In the genomic region with DNA sequence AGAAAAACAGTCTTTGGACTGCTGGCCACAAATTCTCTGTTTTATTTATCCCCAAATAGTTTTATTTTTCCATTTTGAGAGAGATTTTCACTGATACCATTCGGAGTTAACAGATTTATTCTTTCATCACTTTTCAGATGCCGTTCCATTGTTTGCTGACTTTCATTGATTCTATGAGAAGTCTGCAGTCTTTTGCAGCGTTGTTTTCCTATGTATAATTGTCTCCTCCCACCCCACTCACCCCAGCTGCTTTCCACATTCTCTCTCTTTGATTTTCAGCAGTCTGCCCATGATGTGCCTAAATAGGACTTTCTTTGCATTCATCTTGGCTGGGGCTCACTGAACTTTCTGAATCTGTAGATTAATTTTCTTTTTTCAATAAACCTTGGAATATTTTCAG, we compare ENCODE assay signal across 20 cellular contexts.
"Had no signal": no experiment of that assay in that cellular context is flagged by ENCODE, and none has a peak within 500 bp of the region (broad histone marks: within the 10 kb centered on the region; RNA-seq: fewer than 3 reads in every experiment).

No MANE protein-coding gene starts in this region.

- H3K27ac ChIP-seq: brain microvascular endothelial cell, foreskin keratinocyte, left lung, thoracic aorta, vagina had no signal

- H3K27me3 ChIP-seq: brain microvascular endothelial cell, left lung, vagina had no signal

- H3K4me3 ChIP-seq: left lung, smooth muscle cell, thoracic aorta, vagina had no signal

- H3K36me3 ChIP-seq: brain microvascular endothelial cell, left lung, thoracic aorta, vagina had no signal

- DNase-seq: activated T-cell treated with anti-CD3 and anti-CD28 coated beads, Interleukin-2, amount 50 U/mL, for 1 hour; brain microvascular endothelial cell; caudate nucleus; dermis blood vessel endothelial cell; effector CD8-positive, alpha-beta T cell; foreskin keratinocyte; immature natural killer cell; left lung; naive thymus-derived CD4-positive, alpha-beta T cell; stimulated activated CD4-positive, alpha-beta T cell treated with anti-CD3 and anti-CD28 coated beads, Interleukin-2, amount 100 ng/mL, for 48 hours; stimulated activated CD8-positive, alpha-beta memory T cell treated with anti-CD3 and anti-CD28 coated beads, Interleukin-4, amount 100 ng/mL, for 48 hours; stimulated activated naive B cell treated with anti-CD40 and anti-IgM and Interleukin-4, amounts not matched to agents 10 μg/mL and 1 μg/mL and 100 μg/mL, for 72 hours had no signal

- H3K27me3 Mint-ChIP-seq: type B pancreatic cell had no signal

- H3K4me1 Mint-ChIP-seq: immature natural killer cell; naive thymus-derived CD4-positive, alpha-beta T cell; neural crest cell; stimulated activated naive B cell treated with anti-CD40 and anti-IgM and Interleukin-4, amounts not matched to agents 10 μg/mL and 1 μg/mL and 100 μg/mL, for 72 hours had no signal

- H3K4me3 Mint-ChIP-seq: immature natural killer cell; naive thymus-derived CD4-positive, alpha-beta T cell; neural crest cell; stimulated activated naive B cell treated with anti-CD40 and anti-IgM and Interleukin-4, amounts not matched to agents 10 μg/mL and 1 μg/mL and 100 μg/mL, for 72 hours; type B pancreatic cell had no signal

- ATAC-seq: activated naive CD4-positive, alpha-beta T cell treated with anti-CD3 and anti-CD28 coated beads, Interleukin-2, amount 50 U/mL, for 72 hours; foreskin keratinocyte; left lung; naive thymus-derived CD4-positive, alpha-beta T cell; sciatic nerve; stimulated activated naive B cell treated with anti-CD40 and anti-IgM and Interleukin-4, amounts not matched to agents 10 μg/mL and 1 μg/mL and 100 μg/mL, for 72 hours had no signal

- H3K27ac Mint-ChIP-seq: immature natural killer cell; naive thymus-derived CD4-positive, alpha-beta T cell; stimulated activated naive B cell treated with anti-CD40 and anti-IgM and Interleukin-4, amounts not matched to agents 10 μg/mL and 1 μg/mL and 100 μg/mL, for 72 hours; type B pancreatic cell had no signal

- H3K36me3 Mint-ChIP-seq: type B pancreatic cell had no signal

- H3K4me2 ChIP-seq: smooth muscle cell had no signal

- H3K4me1 ChIP-seq: foreskin keratinocyte, left lung, vagina had no signal

- FAIRE-seq: TTC549 had no signal
